ENCODE assay signal across 1 cellular context in genomic region chr3:94106268-94106667, GRCh38.
A peak's percentile ranks its signal among the peaks of the same experiment; 100 is the strongest.
TF ChIP-seq lines count a peak whose summit lies in the region.

No MANE protein-coding gene starts in this region.

TF ChIP-seq in K562, 482 proteins besides CTCF, POLR2A, EP300 and RAD21:
- TF ChIP-seq ZNF740 (CRISPR knock-in tag; IDR thresholded peaks at IDR 0.05) (no peak), ZNF740 (tag; IDR thresholded peaks at IDR 0.05) (no peak), ATF2 (CRISPR knock-in tag; IDR thresholded peaks at IDR 0.05) (no peak), ZNF398 (CRISPR knock-in tag; IDR thresholded peaks at IDR 0.05) (no peak), ARID1B (IDR thresholded peaks at IDR 0.05) (peak; percentile 45), TAL1 (IDR thresholded peaks at IDR 0.05) (peak; percentile 17; the same call in 1 of the 2 replicates), BRF1 (IDR thresholded peaks at IDR 0.05; ENCODE audit: borderline replicate concordance, extremely low read depth, insufficient read length) (no peak), POU5F1 (IDR thresholded peaks at IDR 0.05; ENCODE audit: borderline replicate concordance, low read depth, low read length, partially characterized antibody) (no peak), IRF2 (CRISPR knock-in tag; IDR thresholded peaks at IDR 0.05) (no peak), SOX6 (IDR thresholded peaks at IDR 0.05) (peak; percentile 38; the same call in 1 of the 2 replicates), ZNF140 (CRISPR knock-in tag; IDR thresholded peaks at IDR 0.05) (no peak), ZNF197 (CRISPR knock-in tag; IDR thresholded peaks at IDR 0.05; ENCODE audit: low read depth) (no peak), MTA3 (IDR thresholded peaks at IDR 0.05; ENCODE audit: borderline replicate concordance) (no peak), WHSC1 (IDR thresholded peaks at IDR 0.05; ENCODE audit: low read length) (no peak), ZNF518B (CRISPR knock-in tag; IDR thresholded peaks at IDR 0.05) (no peak), PHF20 (IDR thresholded peaks at IDR 0.05; ENCODE audit: partially characterized antibody) (no peak), SIRT6 (IDR thresholded peaks at IDR 0.05; ENCODE audit: low read depth, low read length) (no peak), ADNP (tag; IDR thresholded peaks at IDR 0.05) (no peak), ZNF217 (CRISPR knock-in tag; IDR thresholded peaks at IDR 0.05) (no peak), CBFA2T3 (IDR thresholded peaks at IDR 0.05) (peak; percentile 12; the same call in 1 of the 2 replicates), NCOA2 (IDR thresholded peaks at IDR 0.05; ENCODE audit: partially characterized antibody in 2 of 2) (no peak), KAT2B (IDR thresholded peaks at IDR 0.05; ENCODE audit: low read depth, low read length) (no peak)
